In genomic region chr11:118691926-118692830, GRCh38 we compare ENCODE assay signal across 8 cellular contexts. TPM values are rescaled to one million over a fixed set of nuclear protein-coding genes. Genes with fewer than 3 reads are reported as not detected.
A peak's percentile ranks its signal among the peaks of the same experiment; 100 is the strongest.
DNase-seq lines count a peak whose midpoint lies in the region; ATAC-seq and TF ChIP-seq lines count a peak whose summit lies in the region.

No MANE protein-coding gene starts in this region.

- ATAC-seq in GM21786 (IDR thresholded peaks at IDR 0.05; ENCODE audit: unreplicated experiment) (peak; percentile 26), HG03378 (IDR thresholded peaks at IDR 0.05; ENCODE audit: unreplicated experiment) (no peak), HG03159 (IDR thresholded peaks at IDR 0.05; ENCODE audit: unreplicated experiment) (no peak)

- H3K4me3 ChIP-seq in cardiac fibroblast (replicated peaks in 1 of 2; ENCODE audit: low read depth in 2 of 2, low read length in 2 of 2) = no peak overlapping the region

- DNase-seq in activated CD4-positive, CD25-positive, alpha-beta regulatory T cell treated with anti-CD3 and anti-CD28 coated beads, Interleukin-2, amount 50 U/mL, for 16 hours (ENCODE audit: low read depth, low spot score) = peak; percentile 30
- DNase-seq in cardiac fibroblast (ENCODE audit: low read depth in 2 of 2) (peak; percentile 31 to 55), NCI-H1105 (lab: John Stamatoyannopoulos, UW) (no peak), cardiac septum (ENCODE audit: low spot score) (no peak)
- DNase-seq in stimulated activated CD4-positive, alpha-beta T cell treated with anti-CD3 and anti-CD28 coated beads, Interleukin-15, amount 100 ng/mL, for 24 hours = peak; percentile 77

- no peak for TF ChIP-seq CTCF in cardiac fibroblast (IDR thresholded peaks at IDR 0.05; ENCODE audit: low read depth, low read length)

- intact Hi-C loops in cardiac septum (cut with DNase I) = loop anchor here (2.0 kb wide), 2 partner anchors 99 to 265 kb away; partner anchors contain the start of genes DDX6 and UPK2

RNA-seq across cellular contexts. Expression of gene TREH, which starts 12.7 kb away (rescaled TPM):
- total RNA-seq in cardiac septum = not detected

Comparison
In these comparisons a context has a peak if more than half of its experiments do, and no peak if none do; other contexts are left out.
1. DNase-seq: peak in activated CD4-positive, CD25-positive, alpha-beta regulatory T cell treated with anti-CD3 and anti-CD28 coated beads, Interleukin-2, amount 50 U/mL, for 16 hours (single experiment), cardiac fibroblast (2 of 2) and stimulated activated CD4-positive, alpha-beta T cell treated with anti-CD3 and anti-CD28 coated beads, Interleukin-15, amount 100 ng/mL, for 24 hours (single experiment); none in NCI-H1105 (single experiment) and cardiac septum (single experiment).